ENCODE assay signal across 11 cellular contexts in the genomic region with DNA sequence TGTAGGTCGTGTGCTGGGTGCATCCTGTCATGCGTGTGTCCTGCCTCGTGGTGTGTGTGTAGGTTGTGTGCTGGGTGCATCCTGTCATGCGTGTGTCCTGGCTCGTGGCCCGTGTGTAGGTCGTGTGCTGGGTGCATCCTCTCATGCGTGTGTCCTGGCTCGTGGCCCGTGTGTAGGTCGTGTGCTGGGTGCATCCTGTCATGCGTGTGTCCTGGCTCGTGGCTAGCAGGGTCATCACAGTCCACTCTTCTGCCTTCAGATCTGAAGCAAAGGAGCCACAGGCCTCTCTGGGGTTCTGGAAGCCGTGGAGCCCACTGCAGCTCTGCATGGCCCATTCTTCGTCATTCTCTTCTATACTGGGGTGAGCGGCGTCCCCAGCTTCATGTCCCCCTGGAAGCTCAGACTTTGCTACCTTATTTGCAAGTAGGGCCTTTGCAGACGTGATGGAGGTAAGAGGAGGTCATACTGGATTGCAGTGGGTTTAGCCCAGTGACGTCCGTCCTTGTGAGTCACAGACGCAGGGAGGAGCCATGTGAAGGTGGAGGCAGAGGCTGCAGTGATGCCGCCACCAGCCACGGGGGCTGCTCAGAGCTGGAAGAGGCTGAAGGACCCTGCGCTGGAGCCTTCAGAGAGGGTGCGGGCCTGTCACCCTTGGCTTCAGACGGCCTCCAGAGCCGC. TPM values are rescaled to one million over a fixed set of nuclear protein-coding genes. Genes with fewer than 3 reads are reported as not detected.
"Had no signal": no experiment of that assay in that cellular context is flagged by ENCODE, and none has a peak within 500 bp of the region (broad histone marks: within the 10 kb centered on the region; RNA-seq: fewer than 3 reads in every experiment).

No MANE protein-coding gene starts in this region.

RNA-seq across cellular contexts. Expression of a gene that starts 11.1 kb away (rescaled TPM):
- total RNA-seq: body of pancreas, mammary epithelial cell, osteocyte, SK-MEL-5, smooth muscle cell had no signal
- polyA plus RNA-seq: mammary epithelial cell had no signal

RNA-seq across cellular contexts. Expression of a gene that starts 38.6 kb away (rescaled TPM):
- total RNA-seq: glomerular endothelial cell, mammary epithelial cell, osteocyte, SK-MEL-5, smooth muscle cell, temporal lobe had no signal
- polyA plus RNA-seq: mammary epithelial cell, smooth muscle cell had no signal

RNA-seq across cellular contexts. Expression of a gene that starts 43.5 kb away (rescaled TPM):
- total RNA-seq: body of pancreas, glomerular endothelial cell, mammary epithelial cell, SK-MEL-5, smooth muscle cell, upper lobe of right lung had no signal
- polyA plus RNA-seq: mammary epithelial cell had no signal

RNA-seq across cellular contexts. Expression of a gene that starts 49.4 kb away (rescaled TPM):
- total RNA-seq: body of pancreas, endodermal cell, glomerular endothelial cell, mammary epithelial cell, osteocyte, psoas muscle, right lobe of liver, SK-MEL-5, smooth muscle cell, upper lobe of right lung had no signal
- polyA plus RNA-seq: mammary epithelial cell, smooth muscle cell had no signal
